1 cellular context compared by ENCODE assay signal in genomic region chr12:22900401-22900800, GRCh38.
TF ChIP-seq lines count a peak whose summit lies in the region.

No MANE protein-coding gene starts in this region.

TF ChIP-seq in GM23338, 12 proteins besides CTCF, POLR2A, EP300 and RAD21 (continued from another document):
- TF ChIP-seq JUNB (IDR thresholded peaks at IDR 0.05; ENCODE audit: unreplicated experiment), result no peak
- TF ChIP-seq CREB1 (CRISPR knock-in tag; IDR thresholded peaks at IDR 0.05; ENCODE audit: low read depth), result no peak
- TF ChIP-seq EZH2 (IDR thresholded peaks at IDR 0.05; ENCODE audit: low read depth, unreplicated experiment), result no peak
